Comparison of ENCODE assay signal across 1 cellular context in genomic region chr14:63510538-63510937, GRCh38.
A peak's percentile ranks its signal among the peaks of the same experiment; 100 is the strongest.
TF ChIP-seq lines count a peak whose summit lies in the region.

No MANE protein-coding gene starts in this region.

TF ChIP-seq in GM12878, 131 proteins besides CTCF, POLR2A, EP300 and RAD21 (continued from another document):
- TF ChIP-seq ZBTB33 (IDR thresholded peaks at IDR 0.05) (no peak), ZNF687 (IDR thresholded peaks at IDR 0.05) (0 out of 2 replicates have a peak, but pooled peaks have one; percentile 26), NFIC (IDR thresholded peaks at IDR 0.05; ENCODE audit: low read depth, low read length) (0 out of 2 replicates have a peak, but pooled peaks have one; percentile 28), ZNF207 (IDR thresholded peaks at IDR 0.05; ENCODE audit: borderline replicate concordance) (no peak), BHLHE40 (IDR thresholded peaks at IDR 0.05; ENCODE audit: borderline replicate concordance in 1 of 2, low read depth in 2 of 2, low read length in 1 of 2) (peak in 1 of 2 experiments; percentile 18; a peak in 1 of 4 replicates), JUNB (IDR thresholded peaks at IDR 0.05) (peak; percentile 35; the same call in 1 of the 2 replicates), CBFB (IDR thresholded peaks at IDR 0.05; ENCODE audit: low read depth) (peak; percentile 51; the same call in 1 of the 2 replicates), KAT2A (conservative IDR thresholded peaks at IDR 0.05; ENCODE audit: control insufficient read depth, low read depth, low read length) (no peak)
- TF ChIP-seq, protein P1, sequence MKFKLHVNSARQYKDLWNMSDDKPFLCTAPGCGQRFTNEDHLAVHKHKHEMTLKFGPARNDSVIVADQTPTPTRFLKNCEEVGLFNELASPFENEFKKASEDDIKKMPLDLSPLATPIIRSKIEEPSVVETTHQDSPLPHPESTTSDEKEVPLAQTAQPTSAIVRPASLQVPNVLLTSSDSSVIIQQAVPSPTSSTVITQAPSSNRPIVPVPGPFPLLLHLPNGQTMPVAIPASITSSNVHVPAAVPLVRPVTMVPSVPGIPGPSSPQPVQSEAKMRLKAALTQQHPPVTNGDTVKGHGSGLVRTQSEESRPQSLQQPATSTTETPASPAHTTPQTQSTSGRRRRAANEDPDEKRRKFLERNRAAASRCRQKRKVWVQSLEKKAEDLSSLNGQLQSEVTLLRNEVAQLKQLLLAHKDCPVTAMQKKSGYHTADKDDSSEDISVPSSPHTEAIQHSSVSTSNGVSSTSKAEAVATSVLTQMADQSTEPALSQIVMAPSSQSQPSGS (IDR thresholded peaks at IDR 0.05; ENCODE audit: low read length), result peak; percentile 45
TF ChIP-seq in GM12878: peak in this region for 12.
